30 cellular contexts compared by ENCODE assay signal in the genomic region with DNA sequence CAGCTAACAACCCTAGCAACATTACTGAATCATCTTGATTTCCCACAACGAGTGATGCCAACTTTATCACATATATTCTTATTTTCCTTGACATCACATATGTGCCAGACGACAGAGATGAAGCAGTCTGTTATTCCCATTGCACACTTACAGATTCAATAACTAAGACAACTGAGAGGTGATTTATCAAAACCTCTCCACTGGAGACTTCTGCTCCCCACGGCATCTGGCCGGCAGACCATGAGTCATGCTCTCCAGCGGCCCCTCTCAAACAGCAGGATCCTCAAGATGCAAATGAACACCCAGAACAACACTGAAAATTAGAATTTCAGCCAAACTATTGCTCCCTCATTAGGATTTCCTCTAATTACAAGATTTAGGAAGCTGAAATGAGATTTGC. TPM values are rescaled to one million over a fixed set of nuclear protein-coding genes. Genes with fewer than 3 reads are reported as not detected.
DNase-seq lines count a peak whose midpoint lies in the region; ATAC-seq and TF ChIP-seq lines count a peak whose summit lies in the region.
"Had no signal": no experiment of that assay in that cellular context is flagged by ENCODE, and none has a peak within 500 bp of the region (broad histone marks: within the 10 kb centered on the region; RNA-seq: fewer than 3 reads in every experiment).

No MANE protein-coding gene starts in this region.

- no peaks in the 10 kb centered on the region for H3K27me3 Mint-ChIP-seq in brain
- H3K27me3 Mint-ChIP-seq: activated B cell treated with CpG ODN at 0.5 μM for 24 hours had no signal

- H4K8ac ChIP-seq in mesendoderm (ENCODE audit: low read depth, low read length), result no peak overlapping the region

- H3K4me2 ChIP-seq in mesendoderm (ENCODE audit: low read length), result no peak overlapping the region

- H2BK120ac ChIP-seq in mesendoderm (ENCODE audit: low read depth, low read length), result no peak overlapping the region

- no peak overlapping the region for H2BK5ac ChIP-seq in mesendoderm (ENCODE audit: low read length)

- H3K36me3 Mint-ChIP-seq in brain, result peaks cover 4% of the 10 kb centered on the region
- H3K36me3 Mint-ChIP-seq: activated naive CD8-positive, alpha-beta T cell treated with anti-CD3 and anti-CD28 coated beads for 36 hours; CD14-positive monocyte had no signal

- H3K4me1 Mint-ChIP-seq in brain, result peaks cover 8% of the 10 kb centered on the region
- H3K4me1 Mint-ChIP-seq: activated B cell treated with CpG ODN at 0.5 μM for 24 hours; activated naive CD8-positive, alpha-beta T cell treated with anti-CD3 and anti-CD28 coated beads for 36 hours; CD14-positive monocyte; nephron progenitor cell had no signal

- peaks cover 0 to 6% (median 0%) of the 10 kb centered on the region in 5 experiments for H3K9me3 Mint-ChIP-seq in brain
- H3K9me3 Mint-ChIP-seq: activated naive CD8-positive, alpha-beta T cell treated with anti-CD3 and anti-CD28 coated beads for 36 hours; nephron progenitor cell had no signal

- no peak overlapping the region for H2AK5ac ChIP-seq in mesendoderm (ENCODE audit: low read length)

- H3K27ac Mint-ChIP-seq in brain, result peak overlapping the region; percentile 2 to 89 (median 50)
- H3K27ac Mint-ChIP-seq: activated B cell treated with CpG ODN at 0.5 μM for 24 hours; activated naive CD8-positive, alpha-beta T cell treated with anti-CD3 and anti-CD28 coated beads for 36 hours; CD14-positive monocyte; nephron progenitor cell had no signal

- no peak overlapping the region for H3K18ac ChIP-seq in mesendoderm (ENCODE audit: low read length)

- no peak for ATAC-seq in HG03196 (IDR thresholded peaks at IDR 0.05; ENCODE audit: unreplicated experiment)
- ATAC-seq: body of pancreas, left ventricle myocardium superior, pancreas, right cardiac atrium had no signal

- H3K4me3 ChIP-seq in mesendoderm (ENCODE audit: low read length), result no peak overlapping the region
- H3K4me3 ChIP-seq: body of pancreas, pancreas, vagina had no signal

- peak overlapping the region in 1 of 5 experiments; percentile 17 for H3K4me3 Mint-ChIP-seq in brain
- H3K4me3 Mint-ChIP-seq: activated B cell treated with CpG ODN at 0.5 μM for 24 hours; activated naive CD8-positive, alpha-beta T cell treated with anti-CD3 and anti-CD28 coated beads for 36 hours; CD14-positive monocyte; nephron progenitor cell had no signal

- no peak overlapping the region for H3K56ac ChIP-seq in mesendoderm (ENCODE audit: low read length)

- no peak for TF ChIP-seq CTCF in brain (conservative IDR thresholded peaks at IDR 0.05)

- no peak overlapping the region for H3K4ac ChIP-seq in mesendoderm (ENCODE audit: low read depth, low read length)

- H4K5ac ChIP-seq in mesendoderm (ENCODE audit: low read length), result no peak overlapping the region

- H3K36me3 ChIP-seq in mesendoderm (ENCODE audit: control insufficient read depth, insufficient read depth, low read length), result no peaks in the 10 kb centered on the region
- H3K36me3 ChIP-seq: pancreas, vagina had no signal

- DNase-seq in NCI-H524 (lab: John Stamatoyannopoulos, UW) (peak; percentile 11 to 59), NCI-H524 treated with DMSO at 0.1 percent for 48 hours (lab: John Stamatoyannopoulos, UW) (no peak), HT1080 (ENCODE audit: low read depth) (peak; percentile 14), mesendoderm (peak; percentile 4), T-helper 2 cell (no peak), cortex of kidney (lab: John Stamatoyannopoulos, UW) (no peak)
- DNase-seq: activated B cell treated with CpG ODN at 0.5 μM for 24 hours; activated CD4-positive, alpha-beta T cell treated with anti-CD3 and anti-CD28 coated beads, Interleukin-2, amount 50 U/mL, for 48 hours; activated CD8-positive, alpha-beta memory T cell treated with anti-CD3 and anti-CD28 coated beads, Interleukin-2, amount 50 U/mL, for 4 hours; activated effector memory CD4-positive, alpha-beta T cell treated with Interleukin-2 at 50 U/mL for 16 hours; activated naive CD8-positive, alpha-beta T cell treated with anti-CD3 and anti-CD28 coated beads for 36 hours; body of pancreas; effector CD8-positive, alpha-beta T cell; erythroblast; foreskin melanocyte; islet precursor cell; left ventricle myocardium superior; NCI-H1436 treated with DMSO at 0.1 percent for 48 hours; NCI-H526 treated with DMSO at 0.1 percent for 48 hours; nephron progenitor cell; OCI-M1; pancreas; right cardiac atrium; stimulated activated CD4-positive, alpha-beta T cell treated with anti-CD3 and anti-CD28 coated beads, Interleukin-4, amount 100 ng/mL, for 4 hours; stimulated activated naive CD4-positive, alpha-beta T cell had no signal

- WGBS in mesendoderm (ENCODE audit: extremely low coverage, insufficient coverage, low lambda C conversion rate), result no CpG with 5 or more reads among the region's 5 CpGs

- H2BK15ac ChIP-seq in mesendoderm (replicated peaks; ENCODE audit: low read depth), result no peak overlapping the region

- H3K79me2 ChIP-seq in mesendoderm (ENCODE audit: control insufficient read depth, insufficient read depth, low read length), result no peaks in the 10 kb centered on the region

- no peak overlapping the region for H3K27ac ChIP-seq in mesendoderm (ENCODE audit: low read depth, low read length)
- H3K27ac ChIP-seq: body of pancreas, pancreas, vagina had no signal

- H3K79me1 ChIP-seq in mesendoderm (ENCODE audit: low read length), result no peaks in the 10 kb centered on the region

- no peak overlapping the region for H3K23ac ChIP-seq in mesendoderm (ENCODE audit: low read length)

- no peaks in the 10 kb centered on the region for H3K27me3 ChIP-seq in mesendoderm (ENCODE audit: insufficient read depth, low read length, poor library complexity)
- H3K27me3 ChIP-seq: body of pancreas, pancreas, vagina had no signal

- H3K9ac ChIP-seq in mesendoderm (ENCODE audit: low read length), result no peak overlapping the region

- H3K4me1 ChIP-seq in mesendoderm (ENCODE audit: control insufficient read depth, low read depth, low read length), result no peaks in the 10 kb centered on the region
- H3K4me1 ChIP-seq: body of pancreas, pancreas, vagina had no signal

RNA-seq across cellular contexts. Expression of gene AMPH, which starts 57.1 kb away (rescaled TPM):
- total RNA-seq in HT1080 (2014; rRNA removed; shearing (Covaris generic)), result 1.3 and 2.3 TPM in 2 replicates
- polyA plus RNA-seq in HT1080 (2015; cell fraction: cytosol; rRNA removed), result 0.16 and 0.58 TPM in 2 replicates
- 0.37 and 0.46 TPM in 2 replicates for polyA plus RNA-seq in HT1080 (2015; cell fraction: nucleus; rRNA removed)
- polyA plus RNA-seq in brain (ENCODE audit: insufficient read depth, low read depth, low replicate concordance), result 71.5 TPM
- 1.7 TPM for polyA plus RNA-seq in mesendoderm (2013, experiment 1 of 2)
- polyA plus RNA-seq in mesendoderm (2013, experiment 2 of 2), result 1.8 TPM
- total RNA-seq: activated B cell treated with CpG ODN at 0.5 μM for 24 hours; activated naive CD8-positive, alpha-beta T cell treated with anti-CD3 and anti-CD28 coated beads for 36 hours; G401 had no signal

Comparison
In these comparisons a context has a peak if more than half of its experiments do, and no peak if none do; other contexts are left out.
1. DNase-seq: peak in NCI-H524 (2 of 2), HT1080 (single experiment) and mesendoderm (single experiment); none in NCI-H524 treated with DMSO at 0.1 percent for 48 hours (single experiment), T-helper 2 cell (0 of 5) and cortex of kidney (single experiment).